In the genomic region with DNA sequence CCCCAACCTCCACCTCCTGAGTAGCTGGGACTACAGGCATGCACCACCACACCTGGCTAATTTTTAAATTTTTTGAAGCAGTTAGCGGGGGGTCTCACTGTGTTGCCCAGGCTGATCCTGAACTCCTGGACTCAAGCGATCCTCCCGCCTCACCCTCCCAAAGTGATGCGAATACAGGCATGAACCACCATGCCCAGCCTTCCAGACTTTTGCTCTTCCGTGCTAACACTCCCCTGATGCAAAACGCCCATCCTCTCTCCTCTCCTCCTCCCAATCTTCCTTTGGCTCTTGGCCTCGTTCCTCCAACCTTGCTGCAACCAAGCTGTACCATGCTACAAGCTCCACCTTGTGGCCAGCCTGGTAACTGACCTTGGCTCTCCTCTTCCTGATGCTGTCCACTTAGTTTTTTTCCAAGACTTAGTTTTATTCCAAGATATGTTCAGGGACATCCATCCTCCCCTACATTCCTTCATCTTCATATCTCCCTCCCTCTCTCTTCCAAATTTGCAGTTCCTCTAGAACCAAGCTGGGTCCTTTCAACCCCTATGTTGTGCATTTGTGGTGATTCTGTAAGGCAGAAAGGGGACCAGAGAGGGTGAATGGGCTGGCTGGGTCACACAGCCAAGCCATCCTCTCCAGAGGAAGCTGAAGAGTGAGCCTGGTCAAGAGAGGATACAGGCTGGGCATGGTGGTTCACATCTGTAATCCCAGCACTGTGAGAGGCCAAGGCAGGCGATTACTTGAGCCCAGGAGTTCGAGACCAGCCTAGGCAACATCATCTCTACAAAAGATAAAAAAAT, we compare ENCODE assay signal across 1 cellular context.
TF ChIP-seq lines count a peak whose summit lies in the region.

No MANE protein-coding gene starts in this region.

TF ChIP-seq in GM23338, 12 proteins besides CTCF, POLR2A, EP300 and RAD21 (continued from another document):
- TF ChIP-seq, protein P1, sequence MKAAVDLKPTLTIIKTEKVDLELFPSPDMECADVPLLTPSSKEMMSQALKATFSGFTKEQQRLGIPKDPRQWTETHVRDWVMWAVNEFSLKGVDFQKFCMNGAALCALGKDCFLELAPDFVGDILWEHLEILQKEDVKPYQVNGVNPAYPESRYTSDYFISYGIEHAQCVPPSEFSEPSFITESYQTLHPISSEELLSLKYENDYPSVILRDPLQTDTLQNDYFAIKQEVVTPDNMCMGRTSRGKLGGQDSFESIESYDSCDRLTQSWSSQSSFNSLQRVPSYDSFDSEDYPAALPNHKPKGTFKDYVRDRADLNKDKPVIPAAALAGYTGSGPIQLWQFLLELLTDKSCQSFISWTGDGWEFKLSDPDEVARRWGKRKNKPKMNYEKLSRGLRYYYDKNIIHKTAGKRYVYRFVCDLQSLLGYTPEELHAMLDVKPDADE (IDR thresholded peaks at IDR 0.05), result no peak
- TF ChIP-seq EZH2 (IDR thresholded peaks at IDR 0.05; ENCODE audit: low read depth, unreplicated experiment), result no peak
- no peak for TF ChIP-seq ZNF331 (CRISPR knock-in tag; IDR thresholded peaks at IDR 0.05; ENCODE audit: low read depth)
- TF ChIP-seq, protein P2, sequence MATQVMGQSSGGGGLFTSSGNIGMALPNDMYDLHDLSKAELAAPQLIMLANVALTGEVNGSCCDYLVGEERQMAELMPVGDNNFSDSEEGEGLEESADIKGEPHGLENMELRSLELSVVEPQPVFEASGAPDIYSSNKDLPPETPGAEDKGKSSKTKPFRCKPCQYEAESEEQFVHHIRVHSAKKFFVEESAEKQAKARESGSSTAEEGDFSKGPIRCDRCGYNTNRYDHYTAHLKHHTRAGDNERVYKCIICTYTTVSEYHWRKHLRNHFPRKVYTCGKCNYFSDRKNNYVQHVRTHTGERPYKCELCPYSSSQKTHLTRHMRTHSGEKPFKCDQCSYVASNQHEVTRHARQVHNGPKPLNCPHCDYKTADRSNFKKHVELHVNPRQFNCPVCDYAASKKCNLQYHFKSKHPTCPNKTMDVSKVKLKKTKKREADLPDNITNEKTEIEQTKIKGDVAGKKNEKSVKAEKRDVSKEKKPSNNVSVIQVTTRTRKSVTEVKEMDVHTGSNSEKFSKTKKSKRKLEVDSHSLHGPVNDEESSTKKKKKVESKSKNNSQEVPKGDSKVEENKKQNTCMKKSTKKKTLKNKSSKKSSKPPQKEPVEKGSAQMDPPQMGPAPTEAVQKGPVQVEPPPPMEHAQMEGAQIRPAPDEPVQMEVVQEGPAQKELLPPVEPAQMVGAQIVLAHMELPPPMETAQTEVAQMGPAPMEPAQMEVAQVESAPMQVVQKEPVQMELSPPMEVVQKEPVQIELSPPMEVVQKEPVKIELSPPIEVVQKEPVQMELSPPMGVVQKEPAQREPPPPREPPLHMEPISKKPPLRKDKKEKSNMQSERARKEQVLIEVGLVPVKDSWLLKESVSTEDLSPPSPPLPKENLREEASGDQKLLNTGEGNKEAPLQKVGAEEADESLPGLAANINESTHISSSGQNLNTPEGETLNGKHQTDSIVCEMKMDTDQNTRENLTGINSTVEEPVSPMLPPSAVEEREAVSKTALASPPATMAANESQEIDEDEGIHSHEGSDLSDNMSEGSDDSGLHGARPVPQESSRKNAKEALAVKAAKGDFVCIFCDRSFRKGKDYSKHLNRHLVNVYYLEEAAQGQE (IDR thresholded peaks at IDR 0.05; ENCODE audit: unreplicated experiment), result no peak
- no peak for TF ChIP-seq POLR2AphosphoS5 (IDR thresholded peaks at IDR 0.05; ENCODE audit: low read depth)
- TF ChIP-seq NANOG (IDR thresholded peaks at IDR 0.05; ENCODE audit: borderline replicate concordance), result no peak
